ENCODE assay signal across 8 cellular contexts in genomic region chr22:50250555-50251471, GRCh38. TPM values are rescaled to one million over a fixed set of nuclear protein-coding genes. Genes with fewer than 3 reads are reported as not detected.
DNase-seq lines count a peak whose midpoint lies in the region; ATAC-seq and TF ChIP-seq lines count a peak whose summit lies in the region.

Gene HDAC10, minus strand, starts transcription at chr22:50251265. Its CDS starts 233 bp downstream, at chr22:50251032.

- H3K4me1 ChIP-seq in iPS DF 6.9 (ENCODE audit: control insufficient read depth, insufficient read depth, low read length) (peaks cover 6% of the 10 kb centered on the region; the same call in 1 of the 2 replicates), skeletal muscle tissue (ENCODE audit: control insufficient read depth in 3 of 3, insufficient read depth in 3 of 3, low read length in 3 of 3) (peaks cover 29 to 63% (median 49%) of the 10 kb centered on the region in 3 donors)

- peaks cover 3% of the 10 kb centered on the region; the same call in 1 of the 2 replicates for H3K36me3 ChIP-seq in iPS DF 6.9 (ENCODE audit: control insufficient read depth, insufficient read depth, low read length)
- H3K36me3 ChIP-seq in skeletal muscle tissue (ENCODE audit: control insufficient read depth in 3 of 3, insufficient read depth in 3 of 3, low read length in 3 of 3) = peaks cover 29 to 45% (median 40%) of the 10 kb centered on the region in 3 donors

- intact Hi-C loops in T-helper 2 cell treated with Interferon-gamma antibody and Interleukin-4, amounts not matched to agents 100 ng/mL and 5 ng/mL, for 36 hours (cut with micrococcal nuclease) = loop anchor here (1.0 to 5.0 kb wide), 3 partner anchors 20 to 91 kb away; partner anchors contain the start of genes DENND6B and MAPK11

- H3K4me3 ChIP-seq in astrocyte of the cerebellum (ENCODE audit: low read depth, low read length) (peak within 1 kb of the TSS; percentile 63), iPS DF 6.9 (ENCODE audit: low read length) (peak within 1 kb of the TSS; percentile 78), skeletal muscle tissue (ENCODE audit: low read length in 3 of 3) (peak within 1 kb of the TSS; percentile 69 to 80 (median 70))

- H3K27ac ChIP-seq in iPS DF 6.9 (ENCODE audit: low read length) (no peak within 1 kb of the TSS), skeletal muscle tissue (ENCODE audit: low read depth, low read length) (peak within 1 kb of the TSS; percentile 37)

- no peaks in the 10 kb centered on the region for H3K9me3 ChIP-seq in iPS DF 6.9 (ENCODE audit: control insufficient read depth, insufficient read depth, low read length)
- H3K9me3 ChIP-seq in skeletal muscle tissue (ENCODE audit: control insufficient read depth in 3 of 3, low read length in 3 of 3) = no peaks in the 10 kb centered on the region

- no CpG with 5 or more reads among the region's 80 CpGs for WGBS in iPS DF 6.9 (ENCODE audit: insufficient coverage, insufficient read length)

- DNase-seq in Caki2 (ENCODE audit: low read depth) (peak; percentile 84), LHCN-M2 (ENCODE audit: low read depth) (peak; percentile 71), astrocyte of the cerebellum (ENCODE audit: low read depth) (no peak), iPS DF 6.9 (ENCODE audit: low read depth, low spot score) (no peak), DMS79 (lab: John Stamatoyannopoulos, UW) (no peak)

- in situ Hi-C loops in Caki2 (cut with HindIII; ENCODE audit: low pct_unique_long_range_greater_than_20kb, low sequenced_read_pairs) = no loop called here
- in situ Hi-C loops in astrocyte of the cerebellum (cut with HindIII; ENCODE audit: low sequenced_read_pairs) = no loop called here

- H3K27me3 ChIP-seq in iPS DF 6.9 (ENCODE audit: control insufficient read depth, insufficient read depth, low read length) = no peaks in the 10 kb centered on the region
- no peaks in the 10 kb centered on the region for H3K27me3 ChIP-seq in skeletal muscle tissue (ENCODE audit: control insufficient read depth in 3 of 3, insufficient read depth in 3 of 3, low read length in 3 of 3)

- ATAC-seq in GM21381 (IDR thresholded peaks at IDR 0.05; ENCODE audit: unreplicated experiment) = peak; percentile 57

- peak within 1 kb of the TSS; percentile 73 to 84 (median 77) for H3K9ac ChIP-seq in skeletal muscle tissue (ENCODE audit: low read depth in 1 of 3, low read length in 3 of 3)

- TF ChIP-seq CTCF in astrocyte of the cerebellum (IDR thresholded peaks at IDR 0.05; ENCODE audit: low read depth, low read length, missing control alignments) = no peak

RNA-seq across cellular contexts. Expression of gene HDAC10, which starts in this region (rescaled TPM):
- 18.9 and 34.0 TPM in 2 replicates for total RNA-seq in Caki2 (2014; rRNA removed; shearing (Covaris generic); ENCODE audit: low replicate concordance)
- total RNA-seq in LHCN-M2 (2014; rRNA removed) (28.2 and 29.1 TPM in 2 replicates), skeletal muscle tissue (8.9 TPM)
- polyA plus RNA-seq in LHCN-M2 (2012) = 14.3 TPM
- total RNA-seq in T-helper 2 cell treated with Interferon-gamma antibody and Interleukin-4, amounts not matched to agents 100 ng/mL and 5 ng/mL, for 36 hours = 87.4 and 88.2 TPM in 2 replicates

Comparison
In these comparisons a context has a peak if more than half of its experiments do, and no peak if none do; other contexts are left out.
1. DNase-seq: peak in Caki2 (single experiment) and LHCN-M2 (single experiment); none in astrocyte of the cerebellum (single experiment), iPS DF 6.9 (single experiment) and DMS79 (single experiment).
2. Peak in every context shown above with its lines, with median percentiles within 50 percentile points of each other: H3K4me3 ChIP-seq.